Comparison of ENCODE assay signal across 36 cellular contexts in the genomic region with DNA sequence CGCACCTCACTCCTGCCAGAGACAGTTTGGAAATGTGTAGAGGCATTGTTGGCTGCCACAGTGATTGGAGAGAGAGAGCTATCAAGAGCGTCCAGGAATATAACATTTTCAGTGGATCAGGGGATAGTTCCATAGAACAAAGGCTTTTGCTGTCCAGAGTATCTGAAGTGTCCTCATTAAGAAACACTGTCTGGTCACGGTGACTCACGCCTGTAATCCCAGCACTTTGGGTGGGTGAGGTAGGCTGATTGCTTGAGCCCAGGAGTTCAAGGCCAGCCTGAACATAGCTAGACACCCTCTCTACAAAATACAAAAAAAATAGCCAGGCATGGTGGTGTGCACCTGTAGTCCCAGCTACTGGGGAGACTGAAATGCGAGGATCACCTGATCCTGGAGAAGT.
DNase-seq lines count a peak whose midpoint lies in the region; ATAC-seq, FAIRE-seq and TF ChIP-seq lines count a peak whose summit lies in the region.
"Had no signal": no experiment of that assay in that cellular context is flagged by ENCODE, and none has a peak within 500 bp of the region (broad histone marks: within the 10 kb centered on the region; RNA-seq: fewer than 3 reads in every experiment).

No MANE protein-coding gene starts in this region.

- in situ Hi-C loops in HepG2 (cut with HindIII; ENCODE audit: extremely low pct_ligation_motif_present, low pct_unique_long_range_greater_than_20kb) = no loop called here

- POLR2A ChIA-PET in HepG2 (lab: Yijun Ruan, JAX) (no interaction called here), PC-9 (lab: Charles Lee; ENCODE audit: unreplicated experiment) (no interaction called here)

- TF ChIP-seq CTCF in HepG2 (CRISPR knock-in tag; IDR thresholded peaks at IDR 0.05) (no peak), right lobe of liver (IDR thresholded peaks at IDR 0.05) (no peak), endothelial cell (IDR thresholded peaks at IDR 0.05; ENCODE audit: unreplicated experiment) (no peak), testis (IDR thresholded peaks at IDR 0.05) (no peak), PC-9 (conservative IDR thresholded peaks at IDR 0.05) (no peak)

- no peak overlapping the region for H3K4me2 ChIP-seq in HepG2 (ENCODE audit: low read depth, low read length)
- H3K4me2 ChIP-seq in PC-9 = no peak overlapping the region
- H3K4me2 ChIP-seq: A549; BLaER1; BLaER1 treated with 17β-estradiol and CSF1 and Interleukin-3, amounts not matched to agents 10 nM and 100 nM had no signal

- intact Hi-C loops in HepG2 (cut with micrococcal nuclease; ENCODE audit: unreplicated experiment) = no loop called here
- intact Hi-C loops in right lobe of liver (cut with DNase I) = no loop called here
- intact Hi-C loops in testis (cut with DNase I; ENCODE audit: low total_unique reads) = no loop called here
- intact Hi-C loops in PC-9 (cut with micrococcal nuclease; ENCODE audit: unreplicated experiment) = no loop called here

- TF ChIP-seq EP300 in HepG2 (IDR thresholded peaks at IDR 0.05; ENCODE audit: low read depth in 2 of 2, low read length in 2 of 2) = 0 out of 4 replicates have a peak, but pooled peaks of 1 of the 2 experiments have one; percentile 5
- TF ChIP-seq EP300 in HepG2 (CRISPR knock-in tag; IDR thresholded peaks at IDR 0.05; ENCODE audit: borderline replicate concordance) = no peak

- H3K4me1 Mint-ChIP-seq in endothelial cell (ENCODE audit: unreplicated experiment) = no peaks in the 10 kb centered on the region
- H3K4me1 Mint-ChIP-seq: B cell; CD14-positive monocyte; CD4-positive, alpha-beta memory T cell; CD8-positive, alpha-beta memory T cell had no signal

- H3K9me3 ChIP-seq in HepG2 (ENCODE audit: low read length) (peaks cover 22% of the 10 kb centered on the region), right lobe of liver (no peaks in the 10 kb centered on the region), testis (no peaks in the 10 kb centered on the region), PC-9 (ENCODE audit: insufficient read depth, low read depth) (no peaks in the 10 kb centered on the region)
- H3K9me3 ChIP-seq: BE2C had no signal

- WGBS in HepG2 (ENCODE audit: low lambda C conversion rate) = 79% methylated on average over 5 of the region's 5 CpGs
- 100% methylated on average over 3 of the region's 5 CpGs for WGBS in right lobe of liver (ENCODE audit: insufficient coverage, low coverage, low lambda C conversion rate, missing lambda C conversion rate)
- 77 to 87% methylated on average over 5 of the region's 5 CpGs for WGBS in testis, 2 donors

- H3K4me3 ChIP-seq in HepG2 (replicated peaks in 1 of 3; ENCODE audit: insufficient read depth in 1 of 3, low read depth in 2 of 3, low read length in 3 of 3) = no peak overlapping the region
- no peak overlapping the region for H3K4me3 ChIP-seq in right lobe of liver
- H3K4me3 ChIP-seq in testis = no peak overlapping the region
- H3K4me3 ChIP-seq in PC-9 = no peak overlapping the region
- H3K4me3 ChIP-seq: A549; BLaER1; BLaER1 treated with 17β-estradiol and CSF1 and Interleukin-3, amounts not matched to agents 10 nM and 100 nM had no signal

- H3K4me3 Mint-ChIP-seq in endothelial cell (ENCODE audit: unreplicated experiment) = peak overlapping the region; percentile 13
- H3K4me3 Mint-ChIP-seq: B cell; CD14-positive monocyte; CD4-positive, alpha-beta memory T cell; CD4-positive, alpha-beta T cell; CD4-positive, CD25-positive, alpha-beta regulatory T cell; CD8-positive, alpha-beta memory T cell; CD8-positive, alpha-beta T cell had no signal

- H3K36me3 ChIP-seq in HepG2 (replicated peaks in 1 of 2; ENCODE audit: control insufficient read depth in 1 of 2, insufficient read depth in 2 of 2, low read length in 2 of 2) (no peaks in the 10 kb centered on the region; a peak in 1 of 5 replicates), right lobe of liver (no peaks in the 10 kb centered on the region), testis (ENCODE audit: low read depth, missing control alignments) (no peaks in the 10 kb centered on the region), PC-9 (ENCODE audit: low read depth) (no peaks in the 10 kb centered on the region)
- H3K36me3 ChIP-seq: BE2C had no signal

- TF ChIP-seq POLR2A in HepG2 (IDR thresholded peaks at IDR 0.05; ENCODE audit: insufficient read depth in 1 of 2, low read depth in 2 of 2, low read length in 2 of 2) (no peak), right lobe of liver (IDR thresholded peaks at IDR 0.05) (no peak), testis (IDR thresholded peaks at IDR 0.05) (no peak), GM12891 (IDR thresholded peaks at IDR 0.05; ENCODE audit: low read depth, low read length) (no peak)

- H3K27ac Mint-ChIP-seq in endothelial cell (ENCODE audit: unreplicated experiment) = no peak overlapping the region
- H3K27ac Mint-ChIP-seq: B cell; CD14-positive monocyte; CD4-positive, alpha-beta memory T cell; CD4-positive, alpha-beta T cell; CD8-positive, alpha-beta memory T cell; CD8-positive, alpha-beta T cell had no signal

- no peaks in the 10 kb centered on the region for H3K9me2 ChIP-seq in PC-9 (ENCODE audit: insufficient read depth)

- peaks cover 40% of the 10 kb centered on the region for H3K36me3 Mint-ChIP-seq in endothelial cell (ENCODE audit: low read depth, unreplicated experiment)

- no peaks in the 10 kb centered on the region for H3K27me3 ChIP-seq in HepG2 (ENCODE audit: control insufficient read depth in 1 of 2, insufficient read depth in 2 of 2, low read length in 2 of 2)
- H3K27me3 ChIP-seq in right lobe of liver = no peaks in the 10 kb centered on the region
- no peaks in the 10 kb centered on the region for H3K27me3 ChIP-seq in testis
- H3K27me3 ChIP-seq in PC-9 (ENCODE audit: insufficient read depth, low read depth) = no peaks in the 10 kb centered on the region
- H3K27me3 ChIP-seq: BE2C; BLaER1; BLaER1 treated with 17β-estradiol and CSF1 and Interleukin-3, amounts not matched to agents 10 nM and 100 nM had no signal

- BruUV-seq in HepG2 (replicated peaks; lab: Mats Ljungman, UMichigan) (no TSS peak), PC-9 (replicated peaks; lab: Mats Ljungman, UMichigan) (no TSS peak)

- CTCF ChIA-PET in HepG2 (lab: Yijun Ruan, JAX; ENCODE audit: low intra/inter-chr PET ratio, low total read pairs) (no interaction called here), PC-9 (lab: Charles Lee) (no interaction called here)

- H2AFZ ChIP-seq in HepG2 (ENCODE audit: low read length) (no peak overlapping the region), PC-9 (no peak overlapping the region)

- H3F3A ChIP-seq in PC-9 (ENCODE audit: insufficient read depth, low read depth) = no peaks in the 10 kb centered on the region

- H3K9ac ChIP-seq in HepG2 (ENCODE audit: insufficient read depth, low read depth, low read length) = no peak overlapping the region
- H3K9ac ChIP-seq: BLaER1; BLaER1 treated with 17β-estradiol and CSF1 and Interleukin-3, amounts not matched to agents 10 nM and 100 nM had no signal

- TF ChIP-seq RAD21 in HepG2 (CRISPR knock-in tag; IDR thresholded peaks at IDR 0.05) = no peak

- H3K27me3 Mint-ChIP-seq in endothelial cell (ENCODE audit: unreplicated experiment) = peaks cover 12% of the 10 kb centered on the region
- H3K27me3 Mint-ChIP-seq: B cell; CD4-positive, alpha-beta memory T cell; CD4-positive, alpha-beta T cell; CD4-positive, CD25-positive, alpha-beta regulatory T cell; CD8-positive, alpha-beta memory T cell had no signal

- no peak overlapping the region for H3K27ac ChIP-seq in HepG2 (ENCODE audit: extremely low read length, insufficient read depth, low read length)
- no peak overlapping the region for H3K27ac ChIP-seq in right lobe of liver
- no peak overlapping the region for H3K27ac ChIP-seq in testis
- no peak overlapping the region for H3K27ac ChIP-seq in PC-9
- H3K27ac ChIP-seq: 22Rv1; A549; BLaER1; BLaER1 treated with 17β-estradiol and CSF1 and Interleukin-3, amounts not matched to agents 10 nM and 100 nM; C4-2B had no signal

- ATAC-seq in HepG2 (peak; percentile 81), right lobe of liver (no peak)
- ATAC-seq: A549; CD8-positive, alpha-beta T cell had no signal

- H4K20me1 ChIP-seq in HepG2 (ENCODE audit: insufficient read depth, low read length) (no peaks in the 10 kb centered on the region), PC-9 (ENCODE audit: insufficient read depth) (no peaks in the 10 kb centered on the region)
- H4K20me1 ChIP-seq: BLaER1; BLaER1 treated with 17β-estradiol and CSF1 and Interleukin-3, amounts not matched to agents 10 nM and 100 nM had no signal

- peak; percentile 63 for DNase-seq in HepG2 (ENCODE audit: low spot score)
- no peak for DNase-seq in right lobe of liver
- DNase-seq in COLO829 (ENCODE audit: low spot score) = peak; percentile 8
- no peak for DNase-seq in endothelial cell (ENCODE audit: low spot score)
- peak; percentile 52 for DNase-seq in testis
- DNase-seq in PC-9 = no peak
- DNase-seq in GM12891 (ENCODE audit: insufficient read length, low spot score) = no peak
- no peak for DNase-seq in NCI-H774 (lab: John Stamatoyannopoulos, UW)
- DNase-seq: 8988T; ACHN; AML-193; BE2C; C1 segment of cervical spinal cord; Caco-2; Calu3; CD4-positive, alpha-beta memory T cell; CD4-positive, alpha-beta T cell; CD4-positive, CD25-positive, alpha-beta regulatory T cell; CD8-positive, alpha-beta memory T cell; CD8-positive, alpha-beta T cell; COR-L47; DMS 273 treated with DMSO at 0.1 percent for 48 hours; DMS153; DMS53; DMS79; DMS79 treated with DMSO at 0.1 percent for 48 hours; DND-41; EL had no signal

- H3K79me2 ChIP-seq in HepG2 (ENCODE audit: insufficient read depth, low read length) (no peaks in the 10 kb centered on the region), PC-9 (ENCODE audit: low read depth) (no peaks in the 10 kb centered on the region)

- H3K9me3 Mint-ChIP-seq in endothelial cell (ENCODE audit: unreplicated experiment) = peaks cover 5% of the 10 kb centered on the region

- FAIRE-seq in HepG2 (lab: Jason Lieb, UNC) (peak; percentile 63), GM12891 (lab: Jason Lieb, UNC) (no peak)
- FAIRE-seq: A549, D721Med had no signal

- H3K4me1 ChIP-seq in HepG2 (ENCODE audit: insufficient read depth, low read length) = peaks cover 9% of the 10 kb centered on the region
- peaks cover 0 to 10% (median 3%) of the 10 kb centered on the region in 4 donors for H3K4me1 ChIP-seq in right lobe of liver
- no peaks in the 10 kb centered on the region for H3K4me1 ChIP-seq in testis
- no peaks in the 10 kb centered on the region for H3K4me1 ChIP-seq in PC-9 (replicated peaks; ENCODE audit: insufficient read depth)
- H3K4me1 ChIP-seq: A549; BE2C; BLaER1; BLaER1 treated with 17β-estradiol and CSF1 and Interleukin-3, amounts not matched to agents 10 nM and 100 nM; Caco-2 had no signal

TF ChIP-seq in HepG2, 621 proteins besides CTCF, POLR2A, EP300 and RAD21 (continues in another document):
- peak; percentile 69 for TF ChIP-seq RARA (CRISPR knock-in tag; IDR thresholded peaks at IDR 0.05)
- TF ChIP-seq SRSF1 (optimal IDR thresholded peaks at IDR 0.05; ENCODE audit: low read depth, low read length) = no peak
- no peak for TF ChIP-seq ZNF34 (CRISPR knock-in tag; IDR thresholded peaks at IDR 0.05; ENCODE audit: borderline replicate concordance)

TF ChIP-seq in GM12891, 5 proteins besides CTCF, POLR2A, EP300 and RAD21 (continues in another document):
- TF ChIP-seq SPI1 (IDR thresholded peaks at IDR 0.05; ENCODE audit: low read depth, low read length) (no peak), POLR2AphosphoS5 (IDR thresholded peaks at IDR 0.05; ENCODE audit: low read depth, low read length) (no peak), TAF1 (IDR thresholded peaks at IDR 0.05; ENCODE audit: low read depth, low read length) (no peak), PAX5 (IDR thresholded peaks at IDR 0.05; ENCODE audit: insufficient read depth, low read length, severe bottlenecking) (no peak)

Comparison
In these comparisons a context has a peak if more than half of its experiments do, and no peak if none do; other contexts are left out.
1. DNase-seq: peak in HepG2 (single experiment), COLO829 (single experiment) and testis (single experiment); none in right lobe of liver (0 of 3), endothelial cell (single experiment), PC-9 (0 of 2), GM12891 (single experiment) and NCI-H774 (single experiment).